In the genomic region with DNA sequence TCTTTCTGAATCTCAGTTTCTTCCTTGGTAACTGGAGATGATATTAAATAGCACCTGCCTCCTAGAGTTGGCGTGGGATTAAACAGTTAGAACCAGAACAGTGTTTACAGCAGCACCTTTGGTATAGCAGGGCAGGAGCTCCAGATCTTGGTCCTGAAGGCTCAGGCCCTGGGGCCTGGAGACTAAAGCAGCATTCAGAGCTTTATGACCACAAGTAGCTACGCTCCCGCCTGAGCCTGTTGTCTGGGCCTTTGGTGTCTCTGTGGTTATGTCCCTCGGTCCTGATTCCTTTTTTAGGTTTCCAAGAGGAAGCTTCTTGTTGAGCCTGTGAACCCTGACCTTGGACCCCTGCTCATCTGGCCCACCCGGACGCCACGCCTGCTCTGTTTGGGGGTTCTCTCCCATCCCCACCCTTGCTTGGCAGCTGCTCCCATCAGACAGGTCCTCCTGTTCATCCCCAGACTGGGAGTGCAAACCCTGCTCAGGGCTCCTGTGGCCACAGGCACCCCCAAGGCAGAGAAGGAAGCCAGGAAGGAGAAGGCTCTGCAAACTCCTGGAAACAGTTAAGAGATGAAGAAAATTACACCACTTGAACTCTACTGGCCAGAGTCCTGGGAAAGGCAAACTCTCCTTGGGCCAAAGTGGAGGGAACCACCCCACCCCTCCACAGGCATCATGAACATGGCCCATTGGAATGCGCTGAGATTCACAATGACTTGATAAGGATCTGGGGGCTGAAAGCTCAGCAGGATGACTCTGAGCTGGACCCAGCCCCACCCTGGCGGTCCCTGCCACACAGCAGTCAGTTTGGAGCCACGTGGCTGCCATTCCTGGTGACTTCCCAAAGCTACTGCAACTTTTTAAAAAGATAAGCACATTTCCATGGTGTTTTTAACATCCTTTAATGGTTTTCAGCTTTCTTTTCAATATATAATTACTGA, we compare ENCODE assay signal across 2 cellular contexts.
TF ChIP-seq lines count a peak whose summit lies in the region.

No MANE protein-coding gene starts in this region.

TF ChIP-seq in SK-N-SH, 30 proteins besides CTCF, POLR2A, EP300 and RAD21 (continued from another document):
- TF ChIP-seq, protein P1, sequence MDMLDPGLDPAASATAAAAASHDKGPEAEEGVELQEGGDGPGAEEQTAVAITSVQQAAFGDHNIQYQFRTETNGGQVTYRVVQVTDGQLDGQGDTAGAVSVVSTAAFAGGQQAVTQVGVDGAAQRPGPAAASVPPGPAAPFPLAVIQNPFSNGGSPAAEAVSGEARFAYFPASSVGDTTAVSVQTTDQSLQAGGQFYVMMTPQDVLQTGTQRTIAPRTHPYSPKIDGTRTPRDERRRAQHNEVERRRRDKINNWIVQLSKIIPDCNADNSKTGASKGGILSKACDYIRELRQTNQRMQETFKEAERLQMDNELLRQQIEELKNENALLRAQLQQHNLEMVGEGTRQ (IDR thresholded peaks at IDR 0.05; ENCODE audit: borderline replicate concordance, low read depth, low read length) = no peak
- TF ChIP-seq, protein P2, sequence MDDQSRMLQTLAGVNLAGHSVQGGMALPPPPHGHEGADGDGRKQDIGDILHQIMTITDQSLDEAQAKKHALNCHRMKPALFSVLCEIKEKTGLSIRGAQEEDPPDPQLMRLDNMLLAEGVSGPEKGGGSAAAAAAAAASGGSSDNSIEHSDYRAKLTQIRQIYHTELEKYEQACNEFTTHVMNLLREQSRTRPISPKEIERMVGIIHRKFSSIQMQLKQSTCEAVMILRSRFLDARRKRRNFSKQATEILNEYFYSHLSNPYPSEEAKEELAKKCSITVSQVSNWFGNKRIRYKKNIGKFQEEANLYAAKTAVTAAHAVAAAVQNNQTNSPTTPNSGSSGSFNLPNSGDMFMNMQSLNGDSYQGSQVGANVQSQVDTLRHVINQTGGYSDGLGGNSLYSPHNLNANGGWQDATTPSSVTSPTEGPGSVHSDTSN (IDR thresholded peaks at IDR 0.05) = no peak
- no peak for TF ChIP-seq MEF2A (IDR thresholded peaks at IDR 0.05; ENCODE audit: borderline replicate concordance, low read depth)
- TF ChIP-seq, protein P3, sequence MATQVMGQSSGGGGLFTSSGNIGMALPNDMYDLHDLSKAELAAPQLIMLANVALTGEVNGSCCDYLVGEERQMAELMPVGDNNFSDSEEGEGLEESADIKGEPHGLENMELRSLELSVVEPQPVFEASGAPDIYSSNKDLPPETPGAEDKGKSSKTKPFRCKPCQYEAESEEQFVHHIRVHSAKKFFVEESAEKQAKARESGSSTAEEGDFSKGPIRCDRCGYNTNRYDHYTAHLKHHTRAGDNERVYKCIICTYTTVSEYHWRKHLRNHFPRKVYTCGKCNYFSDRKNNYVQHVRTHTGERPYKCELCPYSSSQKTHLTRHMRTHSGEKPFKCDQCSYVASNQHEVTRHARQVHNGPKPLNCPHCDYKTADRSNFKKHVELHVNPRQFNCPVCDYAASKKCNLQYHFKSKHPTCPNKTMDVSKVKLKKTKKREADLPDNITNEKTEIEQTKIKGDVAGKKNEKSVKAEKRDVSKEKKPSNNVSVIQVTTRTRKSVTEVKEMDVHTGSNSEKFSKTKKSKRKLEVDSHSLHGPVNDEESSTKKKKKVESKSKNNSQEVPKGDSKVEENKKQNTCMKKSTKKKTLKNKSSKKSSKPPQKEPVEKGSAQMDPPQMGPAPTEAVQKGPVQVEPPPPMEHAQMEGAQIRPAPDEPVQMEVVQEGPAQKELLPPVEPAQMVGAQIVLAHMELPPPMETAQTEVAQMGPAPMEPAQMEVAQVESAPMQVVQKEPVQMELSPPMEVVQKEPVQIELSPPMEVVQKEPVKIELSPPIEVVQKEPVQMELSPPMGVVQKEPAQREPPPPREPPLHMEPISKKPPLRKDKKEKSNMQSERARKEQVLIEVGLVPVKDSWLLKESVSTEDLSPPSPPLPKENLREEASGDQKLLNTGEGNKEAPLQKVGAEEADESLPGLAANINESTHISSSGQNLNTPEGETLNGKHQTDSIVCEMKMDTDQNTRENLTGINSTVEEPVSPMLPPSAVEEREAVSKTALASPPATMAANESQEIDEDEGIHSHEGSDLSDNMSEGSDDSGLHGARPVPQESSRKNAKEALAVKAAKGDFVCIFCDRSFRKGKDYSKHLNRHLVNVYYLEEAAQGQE (IDR thresholded peaks at IDR 0.05; ENCODE audit: low read depth, low read length) = no peak
- TF ChIP-seq, protein P4, sequence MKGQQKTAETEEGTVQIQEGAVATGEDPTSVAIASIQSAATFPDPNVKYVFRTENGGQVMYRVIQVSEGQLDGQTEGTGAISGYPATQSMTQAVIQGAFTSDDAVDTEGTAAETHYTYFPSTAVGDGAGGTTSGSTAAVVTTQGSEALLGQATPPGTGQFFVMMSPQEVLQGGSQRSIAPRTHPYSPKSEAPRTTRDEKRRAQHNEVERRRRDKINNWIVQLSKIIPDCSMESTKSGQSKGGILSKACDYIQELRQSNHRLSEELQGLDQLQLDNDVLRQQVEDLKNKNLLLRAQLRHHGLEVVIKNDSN (IDR thresholded peaks at IDR 0.05; ENCODE audit: borderline replicate concordance, low read depth) = no peak
- no peak for TF ChIP-seq ELF1 (IDR thresholded peaks at IDR 0.05)
- TF ChIP-seq FOSL2 (IDR thresholded peaks at IDR 0.05; ENCODE audit: borderline replicate concordance, low read depth) = peak; percentile 17; the same call in 1 of the 2 replicates
- TF ChIP-seq EZH2phosphoT487 (IDR thresholded peaks at IDR 0.05; ENCODE audit: borderline replicate concordance, low read depth) = no peak
- TF ChIP-seq TEAD4 (IDR thresholded peaks at IDR 0.05; ENCODE audit: borderline replicate concordance, insufficient read depth) = no peak
- TF ChIP-seq GATA2 (CRISPR knock-in tag; IDR thresholded peaks at IDR 0.05) = no peak
- no peak for TF ChIP-seq FOXJ3 (CRISPR knock-in tag; IDR thresholded peaks at IDR 0.05)
- TF ChIP-seq RFX5 (IDR thresholded peaks at IDR 0.05; ENCODE audit: low read length) = no peak
- no peak for TF ChIP-seq GABPA (IDR thresholded peaks at IDR 0.05; ENCODE audit: low read depth)
- no peak for TF ChIP-seq SMC3 (IDR thresholded peaks at IDR 0.05; ENCODE audit: low read depth, low read length)
- no peak for TF ChIP-seq RXRA (IDR thresholded peaks at IDR 0.05; ENCODE audit: borderline replicate concordance, low read depth)
- no peak for TF ChIP-seq FOXM1 (IDR thresholded peaks at IDR 0.05; ENCODE audit: low read depth)
- TF ChIP-seq, protein P5, sequence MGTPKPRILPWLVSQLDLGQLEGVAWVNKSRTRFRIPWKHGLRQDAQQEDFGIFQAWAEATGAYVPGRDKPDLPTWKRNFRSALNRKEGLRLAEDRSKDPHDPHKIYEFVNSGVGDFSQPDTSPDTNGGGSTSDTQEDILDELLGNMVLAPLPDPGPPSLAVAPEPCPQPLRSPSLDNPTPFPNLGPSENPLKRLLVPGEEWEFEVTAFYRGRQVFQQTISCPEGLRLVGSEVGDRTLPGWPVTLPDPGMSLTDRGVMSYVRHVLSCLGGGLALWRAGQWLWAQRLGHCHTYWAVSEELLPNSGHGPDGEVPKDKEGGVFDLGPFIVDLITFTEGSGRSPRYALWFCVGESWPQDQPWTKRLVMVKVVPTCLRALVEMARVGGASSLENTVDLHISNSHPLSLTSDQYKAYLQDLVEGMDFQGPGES (IDR thresholded peaks at IDR 0.05; ENCODE audit: low read depth, low read length) = no peak
- no peak for TF ChIP-seq MXI1 (IDR thresholded peaks at IDR 0.05; ENCODE audit: low read depth, low read length)
- no peak for TF ChIP-seq TCF12 (IDR thresholded peaks at IDR 0.05)
- no peak for TF ChIP-seq YY1 (IDR thresholded peaks at IDR 0.05; ENCODE audit: low read depth)
- TF ChIP-seq CHD2 (IDR thresholded peaks at IDR 0.05; ENCODE audit: low read length, partially characterized antibody) = no peak
- TF ChIP-seq, protein P6, sequence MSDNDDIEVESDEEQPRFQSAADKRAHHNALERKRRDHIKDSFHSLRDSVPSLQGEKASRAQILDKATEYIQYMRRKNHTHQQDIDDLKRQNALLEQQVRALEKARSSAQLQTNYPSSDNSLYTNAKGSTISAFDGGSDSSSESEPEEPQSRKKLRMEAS (IDR thresholded peaks at IDR 0.05; ENCODE audit: low read depth) = peak; percentile 74
- no peak for TF ChIP-seq NRF1 (IDR thresholded peaks at IDR 0.05; ENCODE audit: low read depth, low read length)

TF ChIP-seq in SK-N-SH treated with all-trans-retinoic acid at 6 μM for 48 hours, 23 proteins besides CTCF, POLR2A, EP300 and RAD21 (continued from another document):
- TF ChIP-seq, protein P7, sequence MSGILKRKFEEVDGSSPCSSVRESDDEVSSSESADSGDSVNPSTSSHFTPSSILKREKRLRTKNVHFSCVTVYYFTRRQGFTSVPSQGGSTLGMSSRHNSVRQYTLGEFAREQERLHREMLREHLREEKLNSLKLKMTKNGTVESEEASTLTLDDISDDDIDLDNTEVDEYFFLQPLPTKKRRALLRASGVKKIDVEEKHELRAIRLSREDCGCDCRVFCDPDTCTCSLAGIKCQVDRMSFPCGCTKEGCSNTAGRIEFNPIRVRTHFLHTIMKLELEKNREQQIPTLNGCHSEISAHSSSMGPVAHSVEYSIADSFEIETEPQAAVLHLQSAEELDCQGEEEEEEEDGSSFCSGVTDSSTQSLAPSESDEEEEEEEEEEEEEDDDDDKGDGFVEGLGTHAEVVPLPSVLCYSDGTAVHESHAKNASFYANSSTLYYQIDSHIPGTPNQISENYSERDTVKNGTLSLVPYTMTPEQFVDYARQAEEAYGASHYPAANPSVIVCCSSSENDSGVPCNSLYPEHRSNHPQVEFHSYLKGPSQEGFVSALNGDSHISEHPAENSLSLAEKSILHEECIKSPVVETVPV (CRISPR knock-in tag; IDR thresholded peaks at IDR 0.05) = no peak
- TF ChIP-seq ZNF565 (CRISPR knock-in tag; conservative IDR thresholded peaks at IDR 0.05; ENCODE audit: low read depth) (no peak), ZNF8 (CRISPR knock-in tag; IDR thresholded peaks at IDR 0.05) (no peak), OSR1 (CRISPR knock-in tag; IDR thresholded peaks at IDR 0.05) (no peak)
- TF ChIP-seq, protein P8, sequence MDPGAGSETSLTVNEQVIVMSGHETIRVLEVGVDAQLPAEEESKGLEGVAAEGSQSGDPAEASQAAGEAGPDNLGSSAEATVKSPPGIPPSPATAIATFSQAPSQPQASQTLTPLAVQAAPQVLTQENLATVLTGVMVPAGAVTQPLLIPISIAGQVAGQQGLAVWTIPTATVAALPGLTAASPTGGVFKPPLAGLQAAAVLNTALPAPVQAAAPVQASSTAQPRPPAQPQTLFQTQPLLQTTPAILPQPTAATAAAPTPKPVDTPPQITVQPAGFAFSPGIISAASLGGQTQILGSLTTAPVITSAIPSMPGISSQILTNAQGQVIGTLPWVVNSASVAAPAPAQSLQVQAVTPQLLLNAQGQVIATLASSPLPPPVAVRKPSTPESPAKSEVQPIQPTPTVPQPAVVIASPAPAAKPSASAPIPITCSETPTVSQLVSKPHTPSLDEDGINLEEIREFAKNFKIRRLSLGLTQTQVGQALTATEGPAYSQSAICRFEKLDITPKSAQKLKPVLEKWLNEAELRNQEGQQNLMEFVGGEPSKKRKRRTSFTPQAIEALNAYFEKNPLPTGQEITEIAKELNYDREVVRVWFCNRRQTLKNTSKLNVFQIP (CRISPR knock-in tag; IDR thresholded peaks at IDR 0.05; ENCODE audit: borderline replicate concordance, low read depth) = no peak
